Comparison of ENCODE assay signal across 9 cellular contexts in genomic region chr18:9912285-9912684, GRCh38. TPM values are rescaled to one million over a fixed set of nuclear protein-coding genes. Genes with fewer than 3 reads are reported as not detected.
DNase-seq lines count a peak whose midpoint lies in the region; ATAC-seq, FAIRE-seq and TF ChIP-seq lines count a peak whose summit lies in the region.
"Not testable (repeated sequence)": the region's sequence is repeated elsewhere in the genome, so short reads cannot be mapped to it uniquely, and the experiment has no call there.
"Had no signal": no experiment of that assay in that cellular context is flagged by ENCODE, and none has a peak within 500 bp of the region (broad histone marks: within the 10 kb centered on the region; RNA-seq: fewer than 3 reads in every experiment).

No MANE protein-coding gene starts in this region.

- H3K56ac ChIP-seq in IMR-90 (ENCODE audit: extremely low read depth, insufficient read depth, low read length); H1 (replicated peaks; ENCODE audit: insufficient read length, low read depth, low read length); mesendoderm (ENCODE audit: low read length): not testable (repeated sequence)

- not testable (repeated sequence) for H3K9me1 ChIP-seq in IMR-90 (ENCODE audit: insufficient read depth, low read length)

- not testable (repeated sequence) for H2AFZ ChIP-seq in IMR-90 (replicated peaks; ENCODE audit: low read length, poor library complexity); OCI-LY7 (ENCODE audit: low read length); H1 (ENCODE audit: low read length); trophoblast cell (ENCODE audit: insufficient read depth, low read length, poor library complexity)

- no CpG with 5 or more reads among the region's 1 CpG for WGBS in IMR-90 (ENCODE audit: extremely low coverage in 2 of 2, insufficient read length in 1 of 2), 2 experiments
- 94% methylated on average over 1 of the region's 1 CpG; no CpG with 5 or more reads in 1 of the 2 experiments for WGBS in H1 (ENCODE audit: extremely low coverage in 1 of 2, insufficient coverage in 1 of 2, insufficient read length in 1 of 2, insufficient replicate concordance in 2 of 2, low coverage in 1 of 2, low lambda C conversion rate in 2 of 2, missing lambda C conversion rate in 1 of 2), 2 experiments
- no CpG with 5 or more reads among the region's 1 CpG for WGBS in mesendoderm (ENCODE audit: extremely low coverage, insufficient coverage, low lambda C conversion rate)
- WGBS in trophoblast cell (ENCODE audit: extremely low coverage, insufficient coverage, insufficient read length), result no CpG with 5 or more reads among the region's 1 CpG

- CTCF ChIA-PET in IMR-90 (lab: Yijun Ruan, JAX); H1 (lab: Charles Lee; ENCODE audit: partially characterized antibody): not testable (repeated sequence)
- CTCF ChIA-PET in OCI-LY7 (lab: Charles Lee; ENCODE audit: unreplicated experiment), result interaction anchor here (0.6 kb wide), 1 partner anchor 1258 kb away, joined by 3 read pairs; no protein-coding TSS in a partner anchor

- not testable (repeated sequence) for BruUV-seq in IMR-90 (replicated peaks; lab: Mats Ljungman, UMichigan); OCI-LY7 (replicated peaks; lab: Mats Ljungman, UMichigan)

- not testable (repeated sequence) for H3K4me1 ChIP-seq in IMR-90 (ENCODE audit: control insufficient read depth, insufficient read depth, low read length); H1 (replicated peaks in 1 of 4; ENCODE audit: control insufficient read depth in 3 of 4, insufficient read depth in 4 of 4, low read length in 3 of 4); mesendoderm (ENCODE audit: control insufficient read depth, low read depth, low read length); trophoblast cell (ENCODE audit: control insufficient read depth in 1 of 2, insufficient read depth in 2 of 2, low read length in 2 of 2)
- peaks cover 18% of the 10 kb centered on the region for H3K4me1 ChIP-seq in OCI-LY7 (ENCODE audit: insufficient read depth, low read length, poor library complexity, severe bottlenecking)

- H3K79me1 ChIP-seq in IMR-90 (ENCODE audit: low read depth in 1 of 2, low read length in 2 of 2) (peaks cover 0 to 13% of the 10 kb centered on the region in 2 experiments; a peak in 2 of 4 replicates), trophoblast cell (ENCODE audit: low read length) (peaks cover 14% of the 10 kb centered on the region)
- H3K79me1 ChIP-seq in H1 (ENCODE audit: low read depth, low read length); mesendoderm (ENCODE audit: low read length): not testable (repeated sequence)

- H3K36me3 Mint-ChIP-seq in T-helper 2 cell treated with Interferon-gamma antibody and Interleukin-4, amounts not matched to agents 5 μg/mL and 100 μg/mL, for 36 hours (ENCODE audit: low read depth), result not testable (repeated sequence)

- not testable (repeated sequence) for FAIRE-seq in H1 (lab: Jason Lieb, UNC)

- H3K27ac ChIP-seq in IMR-90 (ENCODE audit: insufficient read depth, low read length); OCI-LY7 (ENCODE audit: low read depth, low read length, poor library complexity, severe bottlenecking); H1 (ENCODE audit: low read depth, low read length); mesendoderm (ENCODE audit: low read depth, low read length); trophoblast cell (ENCODE audit: low read depth, low read length): not testable (repeated sequence)

- not testable (repeated sequence) for H2BK12ac ChIP-seq in H1 (ENCODE audit: low read depth, low read length)
- H2BK12ac ChIP-seq in trophoblast cell (ENCODE audit: low read length), result peak overlapping the region; percentile 97

- peaks cover 28% of the 10 kb centered on the region for H4K20me1 ChIP-seq in IMR-90 (ENCODE audit: insufficient read depth, low read length)
- H4K20me1 ChIP-seq in OCI-LY7 (ENCODE audit: insufficient read depth, low read length), result peaks cover 23% of the 10 kb centered on the region
- H4K20me1 ChIP-seq in H1 (replicated peaks in 1 of 2; ENCODE audit: control insufficient read depth in 1 of 2, insufficient read depth in 2 of 2, low read length in 2 of 2), result not testable (repeated sequence)

- not testable (repeated sequence) for H3K9ac ChIP-seq in IMR-90 (ENCODE audit: low read depth, low read length); H1 (replicated peaks in 1 of 4; ENCODE audit: extremely low read depth in 1 of 4, low read depth in 3 of 4, low read length in 3 of 4); mesendoderm (ENCODE audit: low read length); trophoblast cell (ENCODE audit: low read length)

- peak overlapping the region; percentile 31 for H4K12ac ChIP-seq in trophoblast cell (ENCODE audit: low read depth, low read length)

- not testable (repeated sequence) for H4K91ac ChIP-seq in IMR-90 (ENCODE audit: insufficient read depth, low read depth, low read length); H1 (replicated peaks; ENCODE audit: insufficient read length, low read length)
- peak overlapping the region; percentile 86 for H4K91ac ChIP-seq in trophoblast cell (ENCODE audit: low read depth, low read length)

- not testable (repeated sequence) for H2BK120ac ChIP-seq in IMR-90 (ENCODE audit: low read depth, low read length); H1 (replicated peaks; ENCODE audit: low read depth, low read length); mesendoderm (ENCODE audit: low read depth, low read length)
- peak overlapping the region; percentile 84 for H2BK120ac ChIP-seq in trophoblast cell (ENCODE audit: insufficient read depth, low read length, poor library complexity)

- not testable (repeated sequence) for TF ChIP-seq CTCF in IMR-90 (conservative IDR thresholded peaks at IDR 0.05; ENCODE audit: low read depth, low read length); OCI-LY7 (conservative IDR thresholded peaks at IDR 0.05; ENCODE audit: low read length); H1 (IDR thresholded peaks at IDR 0.05; ENCODE audit: control extremely low read depth in 1 of 3, insufficient read depth in 1 of 3, low read depth in 1 of 3, low read length in 3 of 3)

- H3K9me3 Mint-ChIP-seq in T-helper 2 cell treated with Interferon-gamma antibody and Interleukin-4, amounts not matched to agents 5 μg/mL and 100 μg/mL, for 36 hours, result not testable (repeated sequence)

- H3K4me3 Mint-ChIP-seq in T-helper 2 cell treated with Interferon-gamma antibody and Interleukin-4, amounts not matched to agents 5 μg/mL and 100 μg/mL, for 36 hours, result peak overlapping the region; percentile 90

- not testable (repeated sequence) for H3K4me3 ChIP-seq in IMR-90 (ENCODE audit: insufficient read depth, low read depth, low read length); OCI-LY7 (ENCODE audit: low read depth, low read length, poor library complexity, severe bottlenecking); H1 (ENCODE audit: extremely low read depth in 1 of 4, insufficient read depth in 2 of 4, low read depth in 3 of 4, low read length in 4 of 4); mesendoderm (ENCODE audit: low read length); trophoblast cell (ENCODE audit: low read depth, low read length)

- H4K8ac ChIP-seq in IMR-90 (ENCODE audit: low read depth in 2 of 2, low read length in 2 of 2), result peak overlapping the region in 1 of 2 experiments; percentile 78; a peak in 1 of 4 replicates
- not testable (repeated sequence) for H4K8ac ChIP-seq in H1 (ENCODE audit: extremely low read depth, insufficient read depth, low read length); mesendoderm (ENCODE audit: low read depth, low read length)
- H4K8ac ChIP-seq in trophoblast cell (ENCODE audit: low read depth, low read length), result peak overlapping the region; percentile 88

- not testable (repeated sequence) for H3K36me3 ChIP-seq in IMR-90 (ENCODE audit: control insufficient read depth, insufficient read depth, low read length); OCI-LY7 (ENCODE audit: insufficient read depth, low read length); H1 (ENCODE audit: control insufficient read depth in 2 of 4, insufficient read depth in 4 of 4, low read length in 3 of 4); mesendoderm (ENCODE audit: control insufficient read depth, insufficient read depth, low read length); trophoblast cell (ENCODE audit: control insufficient read depth in 1 of 2, insufficient read depth in 2 of 2, low read length in 2 of 2)

- H4K5ac ChIP-seq in IMR-90 (ENCODE audit: low read depth, low read length); H1 (ENCODE audit: insufficient read length, low read depth, low read length); mesendoderm (ENCODE audit: low read length): not testable (repeated sequence)

- not testable (repeated sequence) for H3K23me2 ChIP-seq in H1 (ENCODE audit: low read depth, low read length)

- not testable (repeated sequence) for H3K9me3 ChIP-seq in IMR-90 (ENCODE audit: control insufficient read depth, insufficient read depth, low read length); OCI-LY7 (ENCODE audit: low read length); H1 (ENCODE audit: insufficient read depth in 2 of 2, low read depth in 1 of 2, low read length in 1 of 2); trophoblast cell (ENCODE audit: insufficient read depth, low read depth, low read length)

- not testable (repeated sequence) for H3K27me3 ChIP-seq in IMR-90 (ENCODE audit: control insufficient read depth, insufficient read depth, low read length); H1 (replicated peaks in 1 of 4; ENCODE audit: control insufficient read depth in 3 of 4, extremely low read depth in 1 of 4, insufficient read depth in 3 of 4, low read length in 3 of 4); mesendoderm (ENCODE audit: insufficient read depth, low read length, poor library complexity); trophoblast cell (ENCODE audit: insufficient read depth, low read length)

- H3K23ac ChIP-seq in IMR-90 (ENCODE audit: low read depth, low read length); H1 (ENCODE audit: insufficient read length); trophoblast cell (ENCODE audit: low read length): not testable (repeated sequence)
- peak overlapping the region; percentile 16 for H3K23ac ChIP-seq in mesendoderm (ENCODE audit: low read length)

- not testable (repeated sequence) for H2AK9ac ChIP-seq in IMR-90 (replicated peaks; ENCODE audit: low read depth, low read length, poor library complexity)

- not testable (repeated sequence) for H3K18ac ChIP-seq in IMR-90 (ENCODE audit: low read depth, low read length); H1 (ENCODE audit: extremely low read depth, low read length); mesendoderm (ENCODE audit: low read length); trophoblast cell (ENCODE audit: low read length)

- H2AK5ac ChIP-seq in IMR-90 (ENCODE audit: low read depth, low read length); H1 (ENCODE audit: low read depth, low read length); mesendoderm (ENCODE audit: low read length): not testable (repeated sequence)
- peak overlapping the region; percentile 90 for H2AK5ac ChIP-seq in trophoblast cell (ENCODE audit: low read length)

- H3K27ac Mint-ChIP-seq in T-helper 2 cell treated with Interferon-gamma antibody and Interleukin-4, amounts not matched to agents 5 μg/mL and 100 μg/mL, for 36 hours, result not testable (repeated sequence)

- not testable (repeated sequence) for TF ChIP-seq RAD21 in IMR-90 (IDR thresholded peaks at IDR 0.05; ENCODE audit: low read length); H1 (IDR thresholded peaks at IDR 0.05 in 1 of 2, conservative IDR thresholded peaks at IDR 0.05 in 1 of 2; ENCODE audit: low read depth in 2 of 2, low read length in 2 of 2)

- intact Hi-C loops in IMR-90 (cut with micrococcal nuclease) (loop anchor here (10.0 kb wide), 1 partner anchor 337 kb away; no protein-coding TSS in a partner anchor), OCI-LY7 (cut with micrococcal nuclease; ENCODE audit: unreplicated experiment) (loop anchor here (2.0 to 5.0 kb wide), 3 partner anchors 435 to 615 kb away; partner anchors contain the start of genes NAPG and RALBP1)

- dilution Hi-C loops in IMR-90 (cut with HindIII; ENCODE audit: low sequenced_read_pairs, unreplicated experiment), result not testable (repeated sequence)

- peaks cover 18% of the 10 kb centered on the region for H3K27me3 Mint-ChIP-seq in T-helper 2 cell treated with Interferon-gamma antibody and Interleukin-4, amounts not matched to agents 5 μg/mL and 100 μg/mL, for 36 hours (ENCODE audit: low read depth)

- H3K4me2 ChIP-seq in IMR-90 (ENCODE audit: low read depth, low read length); OCI-LY7 (ENCODE audit: low read length); H1 (ENCODE audit: insufficient read depth in 1 of 2, low read depth in 2 of 2, low read length in 2 of 2); mesendoderm (ENCODE audit: low read length); trophoblast cell (ENCODE audit: low read length): not testable (repeated sequence)

- not testable (repeated sequence) for TF ChIP-seq EP300 in H1 (IDR thresholded peaks at IDR 0.05; ENCODE audit: borderline replicate concordance in 1 of 2, low read depth in 2 of 2, low read length in 2 of 2)

- TF ChIP-seq POLR2A in IMR-90 (IDR thresholded peaks at IDR 0.05; ENCODE audit: low read depth, low read length); H1 (IDR thresholded peaks at IDR 0.05; ENCODE audit: control extremely low read depth in 1 of 2, low read depth in 2 of 2, low read length in 2 of 2): not testable (repeated sequence)

- H3K4me1 Mint-ChIP-seq in T-helper 2 cell treated with Interferon-gamma antibody and Interleukin-4, amounts not matched to agents 5 μg/mL and 100 μg/mL, for 36 hours (ENCODE audit: low read depth), result peaks cover 22% of the 10 kb centered on the region

- not testable (repeated sequence) for H2BK15ac ChIP-seq in IMR-90 (ENCODE audit: low read depth, low read length); H1 (ENCODE audit: low read length); mesendoderm (replicated peaks; ENCODE audit: low read depth)

- H3K79me2 ChIP-seq in OCI-LY7 (ENCODE audit: insufficient read depth, low read depth, low read length), result peaks cover 30% of the 10 kb centered on the region
- H3K79me2 ChIP-seq in H1 (ENCODE audit: control insufficient read depth in 1 of 2, insufficient read depth in 2 of 2, low read length in 2 of 2), result peaks cover 10 to 28% of the 10 kb centered on the region in 2 experiments
- H3K79me2 ChIP-seq in mesendoderm (ENCODE audit: control insufficient read depth, insufficient read depth, low read length), result peaks cover 26% of the 10 kb centered on the region
- H3K79me2 ChIP-seq in trophoblast cell (ENCODE audit: control insufficient read depth, insufficient read depth, low read length, poor library complexity), result peaks cover 14% of the 10 kb centered on the region

- not testable (repeated sequence) for H2BK20ac ChIP-seq in IMR-90 (ENCODE audit: low read depth, low read length); H1 (ENCODE audit: low read length)

- in situ Hi-C loops in IMR-90 (cut with MboI; ENCODE audit: low sequenced_read_pairs), result not testable (repeated sequence)

- H3K14ac ChIP-seq in IMR-90 (replicated peaks; ENCODE audit: low read depth, low read length); H1 (ENCODE audit: insufficient read length): not testable (repeated sequence)
- peak overlapping the region; percentile 57 for H3K14ac ChIP-seq in trophoblast cell (ENCODE audit: low read length)

- not testable (repeated sequence) for H2BK5ac ChIP-seq in IMR-90 (ENCODE audit: low read depth, low read length, poor library complexity, severe bottlenecking); H1 (ENCODE audit: low read depth, low read length); mesendoderm (ENCODE audit: low read length)
- H2BK5ac ChIP-seq in trophoblast cell (ENCODE audit: low read depth, low read length, poor library complexity), result peak overlapping the region; percentile 38

- H3K4ac ChIP-seq in IMR-90 (ENCODE audit: low read depth, low read length); H1 (replicated peaks; ENCODE audit: insufficient read length, low read depth, low read length); mesendoderm (ENCODE audit: low read depth, low read length): not testable (repeated sequence)
- H3K4ac ChIP-seq in trophoblast cell (ENCODE audit: low read depth, low read length), result peak overlapping the region; percentile 66

- peak; percentile 52 for DNase-seq in DMS53 (lab: John Stamatoyannopoulos, UW)
- DNase-seq in IMR-90; T-helper 2 cell treated with Interferon-gamma antibody and Interleukin-4, amounts not matched to agents 5 μg/mL and 100 μg/mL, for 36 hours (ENCODE audit: low spot score); H1 (ENCODE audit: low read depth in 1 of 2, low spot score in 2 of 2); trophoblast cell: not testable (repeated sequence)
- peak; percentile 14 for DNase-seq in OCI-LY7 (ENCODE audit: low spot score)
- DNase-seq in mesendoderm, result peak; percentile 37

- not testable (repeated sequence) for H3K9me2 ChIP-seq in OCI-LY7 (ENCODE audit: insufficient read depth, low read length)

- not testable (repeated sequence) for ATAC-seq in IMR-90 (ENCODE audit: low read depth)

- POLR2A ChIA-PET in IMR-90 (lab: Charles Lee; ENCODE audit: unreplicated experiment), result not testable (repeated sequence)
- POLR2A ChIA-PET in OCI-LY7 (lab: Charles Lee) (interaction anchor here (0.7 kb wide), 1 partner anchor 8 kb away, joined by 3 read pairs; no protein-coding TSS in a partner anchor), H1 (lab: Charles Lee; ENCODE audit: partially characterized antibody) (interaction anchor here (1.6 kb wide), 1 partner anchor 12 kb away, joined by 8 read pairs; no protein-coding TSS in a partner anchor)

RNA-seq across cellular contexts. Expression of gene VAPA, which starts 1.5 kb away (rescaled TPM):
- 206 and 273 TPM in 2 replicates for total RNA-seq in IMR-90 (2012; rRNA removed)
- 164 and 199 TPM in 2 replicates for polyA plus RNA-seq in IMR-90 (2012; rRNA removed)
- polyA plus RNA-seq in IMR-90 (2012; cell fraction: cytosol; rRNA removed), result 55.4 and 67.0 TPM in 2 replicates
- polyA plus RNA-seq in IMR-90 (2012; cell fraction: nucleus; rRNA removed; ENCODE audit: low replicate concordance), result 23.9 and 81.0 TPM in 2 replicates
- total RNA-seq in OCI-LY7 (2014; rRNA removed; shearing (Covaris generic)), result 176 and 184 TPM in 2 replicates
- 139 and 151 TPM in 2 replicates for total RNA-seq in OCI-LY7 (2022)
- 128 and 130 TPM in 2 replicates for total RNA-seq in H1 (2021; fragmentation: NEBNext Ultra II Directional; extraction: Animal tissue kit (Norgen Biotek cat#: 25700))
- polyA plus RNA-seq in H1 (2011; rRNA removed), result 44.4 and 79.7 TPM in 2 replicates
- 115 TPM for polyA plus RNA-seq in H1 (2011; cell fraction: cytosol; rRNA removed)
- polyA plus RNA-seq in H1 (2011; cell fraction: nucleus; rRNA removed), result 58.2 TPM
- polyA plus RNA-seq in H1 (2012, experiment 1 of 2), result 84.4 to 121 TPM (median 101 TPM) in 4 replicates
- 35.1 TPM for polyA plus RNA-seq in H1 (2012, experiment 2 of 2)
- polyA plus RNA-seq in H1 (2013, experiment 1 of 2), result 86.3 TPM
- 89.4 TPM for polyA plus RNA-seq in H1 (2013, experiment 2 of 2)
- 63.8 and 88.5 TPM in 2 replicates for polyA minus RNA-seq in H1 (2011; rRNA and poly(A)+ RNA removed)
- polyA minus RNA-seq in H1 (2011; cell fraction: cytosol; rRNA and poly(A)+ RNA removed), result 77.8 TPM
- 59.6 TPM for polyA minus RNA-seq in H1 (2011; cell fraction: nucleus; rRNA and poly(A)+ RNA removed)
- 128 TPM for polyA plus RNA-seq in mesendoderm (2013, experiment 1 of 2)
- polyA plus RNA-seq in mesendoderm (2013, experiment 2 of 2), result 129 TPM
- 181 and 185 TPM in 2 replicates for polyA plus RNA-seq in trophoblast cell (2013)

RNA-seq across cellular contexts. Expression of gene TXNDC2, which starts 26.5 kb away (rescaled TPM):
- under 0.01 and 0.18 TPM in 2 replicates for total RNA-seq in IMR-90 (2012; rRNA removed)
- polyA plus RNA-seq in IMR-90 (2012; rRNA removed), result 0.16 TPM in 1 of 2 replicates, not detected in the other
- polyA plus RNA-seq in IMR-90 (2012; cell fraction: cytosol; rRNA removed), result 0.12 TPM in 1 of 2 replicates, not detected in the other
- 0.11 TPM in 1 of 2 replicates, not detected in the other for polyA plus RNA-seq in IMR-90 (2012; cell fraction: nucleus; rRNA removed; ENCODE audit: low replicate concordance)
- not detected in 2 replicates for total RNA-seq in OCI-LY7 (2014; rRNA removed; shearing (Covaris generic))
- not detected in 2 replicates for total RNA-seq in OCI-LY7 (2022)
- 0.09 TPM in 1 of 2 replicates, not detected in the other for total RNA-seq in H1 (2021; fragmentation: NEBNext Ultra II Directional; extraction: Animal tissue kit (Norgen Biotek cat#: 25700))
- polyA plus RNA-seq in H1 (2011; rRNA removed), result 0.11 TPM in 1 of 2 replicates, not detected in the other
- 0.08 TPM for polyA plus RNA-seq in H1 (2011; cell fraction: cytosol; rRNA removed)
- not detected for polyA plus RNA-seq in H1 (2011; cell fraction: nucleus; rRNA removed)
- polyA plus RNA-seq in H1 (2012, experiment 1 of 2), result 0.20 TPM in 1 of 4 replicates, not detected in the others
- not detected for polyA plus RNA-seq in H1 (2012, experiment 2 of 2)
- 0.12 TPM for polyA plus RNA-seq in H1 (2013, experiment 1 of 2)
- polyA plus RNA-seq in H1 (2013, experiment 2 of 2), result 0.11 TPM
- 0.17 TPM in 1 of 2 replicates, not detected in the other for polyA minus RNA-seq in H1 (2011; rRNA and poly(A)+ RNA removed)
- polyA minus RNA-seq in H1 (2011; cell fraction: cytosol; rRNA and poly(A)+ RNA removed), result not detected
- polyA minus RNA-seq in H1 (2011; cell fraction: nucleus; rRNA and poly(A)+ RNA removed), result 0.20 TPM
- 0.11 TPM for polyA plus RNA-seq in mesendoderm (2013, experiment 1 of 2)
- 0.32 TPM for polyA plus RNA-seq in mesendoderm (2013, experiment 2 of 2)
- 1.1 and 1.4 TPM in 2 replicates for polyA plus RNA-seq in trophoblast cell (2013)
- total RNA-seq: CD4-positive, alpha-beta memory T cell; Peyer's patch had no signal
- polyA plus RNA-seq: CD4-positive, alpha-beta memory T cell had no signal
